Comparison of ENCODE assay signal across 7 cellular contexts in genomic region chr3:49629451-49629850, GRCh38.
"Had no signal": no experiment of that assay in that cellular context is flagged by ENCODE, and none has a peak within 500 bp of the region (broad histone marks: within the 10 kb centered on the region; RNA-seq: fewer than 3 reads in every experiment).

No MANE protein-coding gene starts in this region.

- FAIRE-seq: H54, HTR-8/SVneo had no signal

- H3K9ac ChIP-seq: GM23248 had no signal

- DNase-seq: GM23248, GOT3, H9, HCEC 1CT, IMR-90 had no signal

- H3K4me3 Mint-ChIP-seq: H9 had no signal

- H2AFZ ChIP-seq: GM23248 had no signal

- H3K4me3 ChIP-seq: GM23248 had no signal

- H3K4me1 Mint-ChIP-seq: H9 had no signal

- H3K27ac ChIP-seq: GM23248 had no signal
